Comparison of ENCODE assay signal across 9 cellular contexts in genomic region chr9:89405832-89406231, GRCh38.
A peak's percentile ranks its signal among the peaks of the same experiment; 100 is the strongest.
DNase-seq lines count a peak whose midpoint lies in the region; ATAC-seq and FAIRE-seq lines count a peak whose summit lies in the region.
"Had no signal": no experiment of that assay in that cellular context is flagged by ENCODE, and none has a peak within 500 bp of the region (broad histone marks: within the 10 kb centered on the region; RNA-seq: fewer than 3 reads in every experiment).

No MANE protein-coding gene starts in this region.

- peak; percentile 98 for FAIRE-seq in GM19239 (lab: Jason Lieb, UNC)

- no peaks in the 10 kb centered on the region for H3K27me3 ChIP-seq in BLaER1 treated with 17β-estradiol and CSF1 and Interleukin-3, amounts not matched to agents 10 nM and 100 nM

- H3K9me3 ChIP-seq in BLaER1 treated with 17β-estradiol and CSF1 and Interleukin-3, amounts not matched to agents 10 nM and 100 nM (replicated peaks in 1 of 11): peaks cover 0 to 8% (median 7%) of the 10 kb centered on the region in 11 experiments; a peak in 15 of 22 replicates

- H3K27ac ChIP-seq in BLaER1 treated with 17β-estradiol and CSF1 and Interleukin-3, amounts not matched to agents 10 nM and 100 nM: peak overlapping the region; percentile 29 to 94 (median 87); a peak in 21 of 22 replicates
- H3K27ac ChIP-seq: VCaP had no signal

- H3K9ac ChIP-seq in BLaER1 treated with 17β-estradiol and CSF1 and Interleukin-3, amounts not matched to agents 10 nM and 100 nM: peak overlapping the region; percentile 60 to 86 (median 79); a peak in 21 of 22 replicates

- peak overlapping the region; percentile 43 to 72 (median 59) for H3K4me3 ChIP-seq in BLaER1 treated with 17β-estradiol and CSF1 and Interleukin-3, amounts not matched to agents 10 nM and 100 nM

- peaks cover 0 to 31% (median 0%) of the 10 kb centered on the region in 11 experiments; a peak in 6 of 22 replicates for H4K20me1 ChIP-seq in BLaER1 treated with 17β-estradiol and CSF1 and Interleukin-3, amounts not matched to agents 10 nM and 100 nM

- peaks cover 5 to 32% (median 12%) of the 10 kb centered on the region in 11 experiments; a peak in 21 of 22 replicates for H3K36me3 ChIP-seq in BLaER1 treated with 17β-estradiol and CSF1 and Interleukin-3, amounts not matched to agents 10 nM and 100 nM

- H3K4me2 ChIP-seq in BLaER1 treated with 17β-estradiol and CSF1 and Interleukin-3, amounts not matched to agents 10 nM and 100 nM: peak overlapping the region; percentile 91 to 99 (median 99)

- peak; percentile 54 for ATAC-seq in HG03342 (IDR thresholded peaks at IDR 0.05; ENCODE audit: unreplicated experiment)

- DNase-seq in GM19239 (ENCODE audit: insufficient read length, low spot score): peak; percentile 72
- peak; percentile 65 for DNase-seq in globus pallidus (ENCODE audit: low spot score)
- DNase-seq in HuH-7 (ENCODE audit: low spot score): no peak
- DNase-seq in NCI-H146 treated with DMSO at 0.1 percent for 48 hours (lab: John Stamatoyannopoulos, UW; ENCODE audit: unreplicated experiment): no peak
- no peak for DNase-seq in NCI-H82 treated with DMSO at 0.1 percent for 48 hours (lab: John Stamatoyannopoulos, UW; ENCODE audit: unreplicated experiment)
- no peak for DNase-seq in NCI-H526 treated with DMSO at 0.1 percent for 48 hours (lab: John Stamatoyannopoulos, UW)

- H3K4me1 ChIP-seq in BLaER1 treated with 17β-estradiol and CSF1 and Interleukin-3, amounts not matched to agents 10 nM and 100 nM: peaks cover 76 to 100% (median 100%) of the 10 kb centered on the region in 10 experiments

Comparison
In these comparisons a context has a peak if more than half of its experiments do, and no peak if none do; other contexts are left out.
1. DNase-seq: peak in GM19239 (single experiment) and globus pallidus (single experiment); none in HuH-7 (single experiment), NCI-H146 treated with DMSO at 0.1 percent for 48 hours (single experiment), NCI-H82 treated with DMSO at 0.1 percent for 48 hours (single experiment) and NCI-H526 treated with DMSO at 0.1 percent for 48 hours (single experiment).